Comparison of ENCODE assay signal across 1 cellular context in the genomic region with DNA sequence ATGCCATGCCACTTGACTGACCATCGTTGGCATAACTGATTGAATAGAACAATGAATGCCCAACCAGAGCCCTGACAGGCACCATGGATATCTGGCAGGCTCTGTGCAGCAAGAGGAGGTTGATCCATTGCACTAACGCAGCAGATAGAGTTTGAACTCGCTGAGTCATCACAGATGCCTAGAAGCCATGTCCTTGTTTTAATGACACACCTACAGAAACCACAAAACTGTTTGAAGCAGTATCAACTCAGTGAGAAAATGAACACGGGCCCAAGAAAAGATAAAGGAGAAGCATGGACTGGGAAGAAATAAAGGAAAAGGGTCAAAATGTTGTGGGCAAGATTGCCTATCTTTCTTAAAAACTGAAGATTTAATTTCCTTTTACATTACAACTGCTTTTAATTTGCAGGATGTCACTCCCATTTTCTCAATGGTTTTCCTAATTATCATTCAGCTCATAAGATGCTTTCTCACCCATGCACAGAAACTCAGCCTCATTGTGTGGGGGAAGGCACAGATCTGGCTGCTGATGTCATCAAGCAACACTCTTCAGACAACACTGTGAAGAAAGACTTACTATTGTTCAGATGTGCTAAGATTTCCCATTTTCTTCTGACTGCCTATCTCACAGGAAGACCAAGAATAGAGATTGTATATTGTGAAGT.
A peak's percentile ranks its signal among the peaks of the same experiment; 100 is the strongest.
TF ChIP-seq lines count a peak whose summit lies in the region.

No MANE protein-coding gene starts in this region.

TF ChIP-seq in HepG2, 621 proteins besides CTCF, POLR2A, EP300 and RAD21 (continued from another document):
- TF ChIP-seq, protein P1, sequence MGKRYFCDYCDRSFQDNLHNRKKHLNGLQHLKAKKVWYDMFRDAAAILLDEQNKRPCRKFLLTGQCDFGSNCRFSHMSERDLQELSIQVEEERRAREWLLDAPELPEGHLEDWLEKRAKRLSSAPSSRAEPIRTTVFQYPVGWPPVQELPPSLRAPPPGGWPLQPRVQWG (CRISPR knock-in tag; IDR thresholded peaks at IDR 0.05; ENCODE audit: borderline replicate concordance, low read depth): no peak
- TF ChIP-seq NFIC (IDR thresholded peaks at IDR 0.05; ENCODE audit: low read length) (no peak), RARG (CRISPR knock-in tag; IDR thresholded peaks at IDR 0.05; ENCODE audit: low read depth) (no peak), LCORL (IDR thresholded peaks at IDR 0.05) (no peak), LCORL (CRISPR knock-in tag; IDR thresholded peaks at IDR 0.05) (no peak), TEAD3 (CRISPR knock-in tag; optimal IDR thresholded peaks at IDR 0.05; ENCODE audit: borderline replicate concordance) (no peak), NFE2L2 (IDR thresholded peaks at IDR 0.05; ENCODE audit: low read length) (peak; percentile 40; the same call in 1 of the 2 replicates)
- TF ChIP-seq, protein P2, sequence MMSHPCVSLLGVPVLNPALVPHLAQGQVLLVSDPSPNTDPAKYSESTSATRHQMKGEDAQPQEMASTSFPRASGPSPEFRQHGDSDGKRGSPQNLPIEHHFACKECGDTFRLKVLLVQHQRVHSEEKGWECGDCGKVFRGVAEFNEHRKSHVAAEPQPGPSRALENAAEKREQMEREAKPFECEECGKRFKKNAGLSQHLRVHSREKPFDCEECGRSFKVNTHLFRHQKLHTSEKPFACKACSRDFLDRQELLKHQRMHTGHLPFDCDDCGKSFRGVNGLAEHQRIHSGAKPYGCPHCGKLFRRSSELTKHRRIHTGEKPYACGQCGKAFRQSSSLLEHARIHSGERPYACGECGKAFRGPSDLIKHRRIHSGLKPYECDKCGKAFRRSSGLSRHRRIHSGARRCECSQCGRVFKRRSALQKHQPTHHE (CRISPR knock-in tag; IDR thresholded peaks at IDR 0.05; ENCODE audit: borderline replicate concordance): no peak
